Comparison of ENCODE assay signal across 25 cellular contexts in genomic region chr11:40401132-40401853, GRCh38.
DNase-seq lines count a peak whose midpoint lies in the region; ATAC-seq and TF ChIP-seq lines count a peak whose summit lies in the region.
"Had no signal": no experiment of that assay in that cellular context is flagged by ENCODE, and none has a peak within 500 bp of the region (broad histone marks: within the 10 kb centered on the region; RNA-seq: fewer than 3 reads in every experiment).

No MANE protein-coding gene starts in this region.

- no peak overlapping the region for H3K4me3 ChIP-seq in SK-N-SH (ENCODE audit: low read depth in 2 of 2, low read length in 1 of 2)
- H3K4me3 ChIP-seq in retinal pigment epithelial cell (ENCODE audit: low read length): no peak overlapping the region
- H3K4me3 ChIP-seq in heart right ventricle: no peak overlapping the region
- H3K4me3 ChIP-seq: lower lobe of right lung, PC-9, skin epidermis had no signal

- 21% methylated on average over 4 of the region's 4 CpGs for WGBS in SK-N-SH (ENCODE audit: low lambda C conversion rate)
- WGBS in heart right ventricle, 2 donors: 29 to 53% methylated on average over 4 of the region's 4 CpGs

- H3K36me3 ChIP-seq in SK-N-SH (replicated peaks in 1 of 2; ENCODE audit: control insufficient read depth in 1 of 2, insufficient read depth in 2 of 2, low read length in 1 of 2): no peaks in the 10 kb centered on the region
- no peaks in the 10 kb centered on the region for H3K36me3 ChIP-seq in heart right ventricle
- H3K36me3 ChIP-seq: brain microvascular endothelial cell, lower lobe of right lung had no signal

- H4K20me1 ChIP-seq in SK-N-SH (ENCODE audit: insufficient read depth): no peaks in the 10 kb centered on the region

- no peak for TF ChIP-seq EP300 in SK-N-SH (IDR thresholded peaks at IDR 0.05; ENCODE audit: borderline replicate concordance in 1 of 2, low read depth in 1 of 2, low read length in 1 of 2)

- POLR2A ChIA-PET in SK-N-SH (lab: Yijun Ruan, JAX): no interaction called here

- H3K27me3 ChIP-seq in SK-N-SH (ENCODE audit: insufficient read depth) (no peaks in the 10 kb centered on the region), heart right ventricle (no peaks in the 10 kb centered on the region)
- H3K27me3 ChIP-seq: brain microvascular endothelial cell had no signal

- TF ChIP-seq CTCF in SK-N-SH (IDR thresholded peaks at IDR 0.05) (peak; percentile 21; the same call in 1 of the 2 replicates), retinal pigment epithelial cell (conservative IDR thresholded peaks at IDR 0.05; ENCODE audit: low read depth, low read length) (peak; percentile 5), heart right ventricle (IDR thresholded peaks at IDR 0.05) (no peak)

- no peaks in the 10 kb centered on the region for H3K79me2 ChIP-seq in SK-N-SH (ENCODE audit: insufficient read depth)

- peaks cover 14% of the 10 kb centered on the region for H3F3A ChIP-seq in SK-N-SH (replicated peaks; ENCODE audit: insufficient read depth)

- no peak overlapping the region for H3K4me2 ChIP-seq in SK-N-SH
- H3K4me2 ChIP-seq: PC-9 had no signal

- CTCF ChIA-PET in SK-N-SH (lab: Yijun Ruan, JAX): interaction anchor here (0.6 to 1.1 kb wide), 2 partner anchors 13 to 1538 kb away, joined by 3 read pairs; no protein-coding TSS in a partner anchor

- ATAC-seq in heart right ventricle (no peak), Right ventricle myocardium inferior (no peak)
- ATAC-seq: CD8-positive, alpha-beta T cell; lower lobe of right lung; natural killer cell treated with Interleukin-12 subunit alpha and Interleukin-12 subunit beta and Interleukin-15 and Interleukin-18, amount 100 ng/mL, for 72 hours had no signal

- H3K27ac ChIP-seq in SK-N-SH (ENCODE audit: low read depth in 2 of 2, low read length in 1 of 2) (no peak overlapping the region), heart right ventricle (no peak overlapping the region)
- H3K27ac ChIP-seq: brain microvascular endothelial cell, lower lobe of right lung, PC-9, skin epidermis had no signal

- DNase-seq in NCI-H2196 (lab: John Stamatoyannopoulos, UW; ENCODE audit: unreplicated experiment) (peak; percentile 3), NCI-H2196 treated with DMSO at 0.1 percent for 48 hours (lab: John Stamatoyannopoulos, UW; ENCODE audit: unreplicated experiment) (no peak), NCI-H1930 (lab: John Stamatoyannopoulos, UW) (peak; percentile 3 to 5), SK-N-SH (no peak), retinal pigment epithelial cell (ENCODE audit: low read depth) (no peak), heart right ventricle (no peak), Right ventricle myocardium inferior (ENCODE audit: missing footprints) (no peak)
- DNase-seq in effector CD4-positive, alpha-beta T cell: no peak
- DNase-seq: 8988T; activated B cell treated with CpG ODN at 0.5 μM for 24 hours; activated CD8-positive, alpha-beta memory T cell treated with anti-CD3 and anti-CD28 coated beads, Interleukin-2, amount 50 U/mL, for 4 hours; activated naive CD4-positive, alpha-beta T cell treated with anti-CD3 and anti-CD28 coated beads, Interleukin-2, amount 10 ng/mL, durations not matched to agents 7 days and 5 days; brain microvascular endothelial cell; CD8-positive, alpha-beta T cell; DMS53; H9; IMR-90; lower lobe of right lung; NCI-H1417 treated with DMSO at 0.1 percent for 48 hours; PC-9; Right ventricle myocardium superior; SW 1271; T1000 had no signal

- H3K9me2 ChIP-seq in SK-N-SH: no peaks in the 10 kb centered on the region

- no peaks in the 10 kb centered on the region for H3K9me3 ChIP-seq in SK-N-SH
- peaks cover 0 to 6% (median 0%) of the 10 kb centered on the region in 11 donors for H3K9me3 ChIP-seq in heart right ventricle
- H3K9me3 ChIP-seq: lower lobe of right lung had no signal

- intact Hi-C loops in heart right ventricle (cut with DNase I) (no loop called here), Right ventricle myocardium inferior (cut with DNase I) (no loop called here)

- H2AFZ ChIP-seq in SK-N-SH (ENCODE audit: low read depth): peak overlapping the region; percentile 50; the same call in 1 of the 2 replicates
- H2AFZ ChIP-seq: PC-9 had no signal

- no peak for TF ChIP-seq RAD21 in SK-N-SH (IDR thresholded peaks at IDR 0.05; ENCODE audit: low read length)

- H3K4me1 ChIP-seq in SK-N-SH (ENCODE audit: control insufficient read depth in 1 of 2, insufficient read depth in 2 of 2, low read depth in 1 of 2, low read length in 1 of 2) (peaks cover 0 to 10% of the 10 kb centered on the region in 2 experiments; a peak in 1 of 4 replicates), heart right ventricle (no peaks in the 10 kb centered on the region)
- H3K4me1 ChIP-seq: lower lobe of right lung had no signal

- no peak overlapping the region for H3K9ac ChIP-seq in SK-N-SH

TF ChIP-seq in SK-N-SH, 30 proteins besides CTCF, POLR2A, EP300 and RAD21:
- TF ChIP-seq RXRA (IDR thresholded peaks at IDR 0.05; ENCODE audit: borderline replicate concordance, low read depth) (no peak), PBX3 (IDR thresholded peaks at IDR 0.05) (peak; percentile 39; the same call in 1 of the 2 replicates)

Comparison
In these comparisons a context has a peak if more than half of its experiments do, and no peak if none do; other contexts are left out.
1. DNase-seq: peak in NCI-H2196 (single experiment) and NCI-H1930 (2 of 2); none in NCI-H2196 treated with DMSO at 0.1 percent for 48 hours (single experiment), SK-N-SH (single experiment), retinal pigment epithelial cell (single experiment), effector CD4-positive, alpha-beta T cell (single experiment), heart right ventricle (0 of 2) and Right ventricle myocardium inferior (single experiment).
2. CTCF ChIP-seq: peak in SK-N-SH (single experiment) and retinal pigment epithelial cell (single experiment); none in heart right ventricle (0 of 9).